14 cellular contexts compared by ENCODE assay signal in the genomic region with DNA sequence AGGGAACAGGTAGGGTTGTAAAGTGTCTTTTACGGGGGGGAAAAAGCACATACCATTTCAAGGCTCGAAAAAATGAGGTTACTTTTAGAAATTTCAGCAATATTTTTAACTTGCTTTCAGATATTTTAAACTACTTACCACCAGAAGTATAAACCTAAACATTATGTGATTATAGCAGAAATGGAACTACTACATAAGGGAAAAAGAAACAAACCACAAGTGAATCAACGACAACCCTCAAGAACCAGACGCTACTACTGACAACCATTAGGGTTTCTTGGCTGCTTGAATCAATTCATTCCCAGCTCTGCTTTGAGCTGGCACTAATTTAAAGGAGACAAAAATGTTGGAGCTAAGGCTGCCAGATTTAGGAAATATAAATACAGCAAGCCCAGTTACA.
A peak's percentile ranks its signal among the peaks of the same experiment; 100 is the strongest.
DNase-seq lines count a peak whose midpoint lies in the region; ATAC-seq and TF ChIP-seq lines count a peak whose summit lies in the region.
"Had no signal": no experiment of that assay in that cellular context is flagged by ENCODE, and none has a peak within 500 bp of the region (broad histone marks: within the 10 kb centered on the region; RNA-seq: fewer than 3 reads in every experiment).

No MANE protein-coding gene starts in this region.

- H3K27ac ChIP-seq in fibroblast of lung (ENCODE audit: insufficient read depth, low read length): no peak overlapping the region
- H3K27ac ChIP-seq: foreskin keratinocyte, VCaP had no signal

- H3K4me1 Mint-ChIP-seq in activated naive CD4-positive, alpha-beta T cell treated with anti-CD3 and anti-CD28 coated beads, Interleukin-2, amount 10 ng/mL, durations not matched to agents 7 days and 5 days: peaks cover 35% of the 10 kb centered on the region
- H3K4me1 Mint-ChIP-seq in T-helper 2 cell treated with Interferon-gamma antibody and Interleukin-4, amounts not matched to agents 5 μg/mL and 100 μg/mL, for 36 hours (ENCODE audit: low read depth): peaks cover 28% of the 10 kb centered on the region
- peaks cover 47% of the 10 kb centered on the region for H3K4me1 Mint-ChIP-seq in stimulated activated memory B cell treated with anti-CD40 and anti-IgM and Interleukin-4, amounts not matched to agents 10 μg/mL and 1 μg/mL and 100 μg/mL, for 72 hours

- peaks cover 24% of the 10 kb centered on the region for H3K27me3 Mint-ChIP-seq in activated naive CD4-positive, alpha-beta T cell treated with anti-CD3 and anti-CD28 coated beads, Interleukin-2, amount 10 ng/mL, durations not matched to agents 7 days and 5 days
- peaks cover 7% of the 10 kb centered on the region for H3K27me3 Mint-ChIP-seq in T-helper 2 cell treated with Interferon-gamma antibody and Interleukin-4, amounts not matched to agents 5 μg/mL and 100 μg/mL, for 36 hours (ENCODE audit: low read depth)
- no peaks in the 10 kb centered on the region for H3K27me3 Mint-ChIP-seq in stimulated activated memory B cell treated with anti-CD40 and anti-IgM and Interleukin-4, amounts not matched to agents 10 μg/mL and 1 μg/mL and 100 μg/mL, for 72 hours

- H3K4me2 ChIP-seq in fibroblast of lung (ENCODE audit: extremely low read depth, insufficient read depth, low read length): peak overlapping the region; percentile 26

- H3K4me3 Mint-ChIP-seq in activated naive CD4-positive, alpha-beta T cell treated with anti-CD3 and anti-CD28 coated beads, Interleukin-2, amount 10 ng/mL, durations not matched to agents 7 days and 5 days: peak overlapping the region; percentile 50
- H3K4me3 Mint-ChIP-seq in T-helper 2 cell treated with Interferon-gamma antibody and Interleukin-4, amounts not matched to agents 5 μg/mL and 100 μg/mL, for 36 hours: peak overlapping the region; percentile 71
- H3K4me3 Mint-ChIP-seq in stimulated activated memory B cell treated with anti-CD40 and anti-IgM and Interleukin-4, amounts not matched to agents 10 μg/mL and 1 μg/mL and 100 μg/mL, for 72 hours: peak overlapping the region; percentile 69

- no peaks in the 10 kb centered on the region for H3K36me3 ChIP-seq in fibroblast of lung (ENCODE audit: control insufficient read depth, insufficient read depth, low read length)

- H2AFZ ChIP-seq in fibroblast of lung (ENCODE audit: low read length): no peak overlapping the region

- H4K20me1 ChIP-seq in fibroblast of lung (ENCODE audit: control insufficient read depth, extremely low read depth, insufficient read depth, low read length): no peaks in the 10 kb centered on the region

- H3K9me3 Mint-ChIP-seq in activated naive CD4-positive, alpha-beta T cell treated with anti-CD3 and anti-CD28 coated beads, Interleukin-2, amount 10 ng/mL, durations not matched to agents 7 days and 5 days: peaks cover 5% of the 10 kb centered on the region
- peaks cover 11% of the 10 kb centered on the region for H3K9me3 Mint-ChIP-seq in T-helper 2 cell treated with Interferon-gamma antibody and Interleukin-4, amounts not matched to agents 5 μg/mL and 100 μg/mL, for 36 hours
- H3K9me3 Mint-ChIP-seq in stimulated activated memory B cell treated with anti-CD40 and anti-IgM and Interleukin-4, amounts not matched to agents 10 μg/mL and 1 μg/mL and 100 μg/mL, for 72 hours: peaks cover 5% of the 10 kb centered on the region

- ATAC-seq in stimulated activated memory B cell treated with anti-CD40 and anti-IgM and Interleukin-4, amounts not matched to agents 10 μg/mL and 1 μg/mL and 100 μg/mL, for 72 hours: no peak
- no peak for ATAC-seq in GM19463 (IDR thresholded peaks at IDR 0.05; ENCODE audit: unreplicated experiment)
- ATAC-seq: foreskin keratinocyte had no signal

- no peaks in the 10 kb centered on the region for H3K9me3 ChIP-seq in fibroblast of lung (ENCODE audit: control insufficient read depth, insufficient read depth, low read depth, low read length)

- H3K36me3 Mint-ChIP-seq in activated naive CD4-positive, alpha-beta T cell treated with anti-CD3 and anti-CD28 coated beads, Interleukin-2, amount 10 ng/mL, durations not matched to agents 7 days and 5 days: peaks cover 20% of the 10 kb centered on the region
- peaks cover 15% of the 10 kb centered on the region for H3K36me3 Mint-ChIP-seq in T-helper 2 cell treated with Interferon-gamma antibody and Interleukin-4, amounts not matched to agents 5 μg/mL and 100 μg/mL, for 36 hours (ENCODE audit: low read depth)
- H3K36me3 Mint-ChIP-seq in stimulated activated memory B cell treated with anti-CD40 and anti-IgM and Interleukin-4, amounts not matched to agents 10 μg/mL and 1 μg/mL and 100 μg/mL, for 72 hours: peaks cover 32% of the 10 kb centered on the region

- no peaks in the 10 kb centered on the region for H3K79me2 ChIP-seq in fibroblast of lung (ENCODE audit: control insufficient read depth, insufficient read depth, low read length)

- H3K27me3 ChIP-seq in fibroblast of lung (ENCODE audit: control insufficient read depth, insufficient read depth, low read length): no peaks in the 10 kb centered on the region

- no peak for DNase-seq in activated naive CD4-positive, alpha-beta T cell treated with anti-CD3 and anti-CD28 coated beads, Interleukin-2, amount 10 ng/mL, durations not matched to agents 7 days and 5 days
- DNase-seq in activated naive CD4-positive, alpha-beta T cell treated with Interleukin-2 at 50 U/mL for 16 hours: no peak
- no peak for DNase-seq in T-helper 2 cell treated with Interferon-gamma antibody and Interleukin-4, amounts not matched to agents 5 μg/mL and 100 μg/mL, for 36 hours (ENCODE audit: low spot score)
- no peak for DNase-seq in fibroblast of lung (ENCODE audit: low read depth in 2 of 2)
- no peak for DNase-seq in NCI-H2107 treated with DMSO at 0.1 percent for 48 hours (lab: John Stamatoyannopoulos, UW; ENCODE audit: unreplicated experiment)
- DNase-seq in retina: no peak
- DNase-seq: activated gamma-delta T cell treated with Interleukin-2 at 50 U/mL for 16 hours; foreskin keratinocyte; NCI-H510A; nucleus accumbens; stimulated activated CD8-positive, alpha-beta memory T cell treated with anti-CD3 and anti-CD28 coated beads, Interleukin-4, amount 100 ng/mL, for 48 hours had no signal

- CTCF ChIA-PET in activated naive CD4-positive, alpha-beta T cell treated with anti-CD3 and anti-CD28 coated beads, Interleukin-2, amount 10 ng/mL, durations not matched to agents 7 days and 5 days (lab: Charles Lee): interaction anchor here (0.7 to 2.8 kb wide), 2 partner anchors 11 to 67 kb away, joined by 3 to 7 read pairs; no protein-coding TSS in a partner anchor

- no peak overlapping the region for H3K9ac ChIP-seq in fibroblast of lung (ENCODE audit: insufficient read depth, low read length)

- H3K4me1 ChIP-seq in fibroblast of lung (ENCODE audit: control insufficient read depth, extremely low read depth, insufficient read depth, low read length): no peaks in the 10 kb centered on the region

- no peak for TF ChIP-seq CTCF in fibroblast of lung (conservative IDR thresholded peaks at IDR 0.05 in 1 of 2, IDR thresholded peaks at IDR 0.05 in 1 of 2; ENCODE audit: low read depth in 1 of 2, low read length in 2 of 2)

- no peak overlapping the region for H3K4me3 ChIP-seq in fibroblast of lung (replicated peaks in 1 of 4; ENCODE audit: control extremely low read depth in 1 of 4, insufficient read depth in 1 of 4, low read depth in 3 of 4, low read length in 4 of 4)

- peak overlapping the region; percentile 2 for H3K27ac Mint-ChIP-seq in activated naive CD4-positive, alpha-beta T cell treated with anti-CD3 and anti-CD28 coated beads, Interleukin-2, amount 10 ng/mL, durations not matched to agents 7 days and 5 days
- H3K27ac Mint-ChIP-seq in T-helper 2 cell treated with Interferon-gamma antibody and Interleukin-4, amounts not matched to agents 5 μg/mL and 100 μg/mL, for 36 hours: no peak overlapping the region
- H3K27ac Mint-ChIP-seq in stimulated activated memory B cell treated with anti-CD40 and anti-IgM and Interleukin-4, amounts not matched to agents 10 μg/mL and 1 μg/mL and 100 μg/mL, for 72 hours: peak overlapping the region; percentile 40
